ENCODE assay signal across 24 cellular contexts in genomic region chr13:111206148-111206547, GRCh38.
DNase-seq lines count a peak whose midpoint lies in the region; ATAC-seq and TF ChIP-seq lines count a peak whose summit lies in the region.
"Had no signal": no experiment of that assay in that cellular context is flagged by ENCODE, and none has a peak within 500 bp of the region (broad histone marks: within the 10 kb centered on the region; RNA-seq: fewer than 3 reads in every experiment).

No MANE protein-coding gene starts in this region.

- no peaks in the 10 kb centered on the region for H3K9me3 ChIP-seq in psoas muscle
- no peaks in the 10 kb centered on the region for H3K9me3 ChIP-seq in CD4-positive, alpha-beta T cell (ENCODE audit: control insufficient read depth, low read length)
- H3K9me3 ChIP-seq: HAP-1 had no signal

- TF ChIP-seq CTCF in coronary artery (IDR thresholded peaks at IDR 0.05) (no peak), psoas muscle (IDR thresholded peaks at IDR 0.05) (no peak)
- no peak for TF ChIP-seq CTCF in CD4-positive, alpha-beta T cell (IDR thresholded peaks at IDR 0.05)

- H3K27ac ChIP-seq in coronary artery (peak overlapping the region; percentile 10 to 76), psoas muscle (no peak overlapping the region)
- no peak overlapping the region for H3K27ac ChIP-seq in CD4-positive, alpha-beta T cell (ENCODE audit: low read depth, low read length)
- H3K27ac ChIP-seq: C4-2B, HL-60, PC-9, RWPE1 had no signal

- H3K4me3 Mint-ChIP-seq in CD4-positive, alpha-beta T cell: no peak overlapping the region

- ATAC-seq in psoas muscle: no peak
- ATAC-seq in left ventricle myocardium superior: no peak
- ATAC-seq in CD4-positive, alpha-beta T cell (ENCODE audit: poor library complexity): no peak

- 72 to 77% (median 76%) methylated on average over 12 of the region's 12 CpGs for WGBS in psoas muscle, 3 donors

- H3K27ac Mint-ChIP-seq in CD4-positive, alpha-beta T cell: no peak overlapping the region

- no peaks in the 10 kb centered on the region for H3K27me3 ChIP-seq in psoas muscle (ENCODE audit: insufficient read depth in 3 of 3, low read length in 2 of 3)
- no peaks in the 10 kb centered on the region for H3K27me3 ChIP-seq in CD4-positive, alpha-beta T cell (ENCODE audit: control insufficient read depth, insufficient read depth, low read length)

- intact Hi-C loops in psoas muscle (cut with DNase I): loop anchor here in 1 of 2 donors (5.0 kb wide), 1 partner anchor 84 kb away; no protein-coding TSS in a partner anchor
- intact Hi-C loops in left ventricle myocardium superior (cut with micrococcal nuclease): no loop called here
- intact Hi-C loops in CD4-positive, alpha-beta T cell (cut with DNase I, micrococcal nuclease): no loop called here

- no peaks in the 10 kb centered on the region for H3K9me3 Mint-ChIP-seq in CD4-positive, alpha-beta T cell

- POLR2A ChIA-PET in CD4-positive, alpha-beta T cell (lab: Charles Lee): interaction anchor here (1.1 kb wide), 1 partner anchor 17 kb away, joined by 3 read pairs; no protein-coding TSS in a partner anchor

- in situ Hi-C loops in G401 (cut with HindIII; ENCODE audit: low sequenced_read_pairs): no loop called here

- no peak for TF ChIP-seq EP300 in Ishikawa (IDR thresholded peaks at IDR 0.05; ENCODE audit: borderline replicate concordance)

- H3K4me3 ChIP-seq in coronary artery (no peak overlapping the region), psoas muscle (peak overlapping the region; percentile 56)
- H3K4me3 ChIP-seq: HAP-1, PC-9 had no signal

- peaks cover 75% of the 10 kb centered on the region for H3K4me1 ChIP-seq in psoas muscle
- H3K4me1 ChIP-seq: HAP-1 had no signal

- H3K27me3 Mint-ChIP-seq in CD4-positive, alpha-beta T cell: no peaks in the 10 kb centered on the region

- peaks cover 86% of the 10 kb centered on the region for H3K4me1 Mint-ChIP-seq in CD4-positive, alpha-beta T cell (ENCODE audit: low read depth)

- H3K36me3 ChIP-seq in psoas muscle (ENCODE audit: insufficient read depth in 1 of 2, low read depth in 1 of 2): peaks cover 0 to 6% of the 10 kb centered on the region in 2 donors
- H3K36me3 ChIP-seq: HAP-1 had no signal

- CTCF ChIA-PET in CD4-positive, alpha-beta T cell (lab: Charles Lee): interaction anchor here (1.3 kb wide), 1 partner anchor 139 kb away, joined by 3 read pairs; no protein-coding TSS in a partner anchor

- peaks cover 32% of the 10 kb centered on the region for H3K36me3 Mint-ChIP-seq in CD4-positive, alpha-beta T cell (ENCODE audit: low read depth)

- no peak for TF ChIP-seq RAD21 in Ishikawa (IDR thresholded peaks at IDR 0.05; ENCODE audit: low read depth)

- DNase-seq in G401 (ENCODE audit: low spot score) (peak; percentile 29), coronary artery (ENCODE audit: low spot score) (no peak), psoas muscle (no peak), left ventricle myocardium superior (no peak), NCI-H1048 (lab: John Stamatoyannopoulos, UW) (no peak)
- no peak for DNase-seq in CD4-positive, alpha-beta T cell
- DNase-seq: ACHN, DMS 273 treated with DMSO at 0.1 percent for 48 hours, DND-41, GDM1, IMR-90, MV-4-11, NCI-H1417, NCI-H187, NCI-H2227 treated with DMSO at 0.1 percent for 48 hours, NCI-H510A treated with DMSO at 0.1 percent for 48 hours, NCI-H82, PC-9, SIG-M5 had no signal

TF ChIP-seq in Ishikawa, 13 proteins besides CTCF, POLR2A, EP300 and RAD21:
- no peak for TF ChIP-seq TEAD4 (IDR thresholded peaks at IDR 0.05)
- TF ChIP-seq, protein P1, sequence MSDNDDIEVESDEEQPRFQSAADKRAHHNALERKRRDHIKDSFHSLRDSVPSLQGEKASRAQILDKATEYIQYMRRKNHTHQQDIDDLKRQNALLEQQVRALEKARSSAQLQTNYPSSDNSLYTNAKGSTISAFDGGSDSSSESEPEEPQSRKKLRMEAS (IDR thresholded peaks at IDR 0.05): no peak
- peak; percentile 57 for TF ChIP-seq REST (IDR thresholded peaks at IDR 0.05; ENCODE audit: low read depth)

Comparison
In these comparisons a context has a peak if more than half of its experiments do, and no peak if none do; other contexts are left out.
1. H3K27ac ChIP-seq: peak in coronary artery (2 of 2); none in psoas muscle (single experiment) and CD4-positive, alpha-beta T cell (single experiment).